13 cellular contexts compared by ENCODE assay signal in genomic region chr22:35043251-35043931, GRCh38. TPM values are rescaled to one million over a fixed set of nuclear protein-coding genes. Genes with fewer than 3 reads are reported as not detected.
A peak's percentile ranks its signal among the peaks of the same experiment; 100 is the strongest.
DNase-seq lines count a peak whose midpoint lies in the region; ATAC-seq and TF ChIP-seq lines count a peak whose summit lies in the region.
"Had no signal": no experiment of that assay in that cellular context is flagged by ENCODE, and none has a peak within 500 bp of the region (broad histone marks: within the 10 kb centered on the region; RNA-seq: fewer than 3 reads in every experiment).

No MANE protein-coding gene starts in this region.

- H3K9me3 ChIP-seq in PC-3 (ENCODE audit: low read length), result no peaks in the 10 kb centered on the region

- no peaks in the 10 kb centered on the region for H3F3A ChIP-seq in PC-3 (ENCODE audit: low read length, unreplicated experiment)

- no peak overlapping the region for H3K4me3 Mint-ChIP-seq in glutamatergic neuron (ENCODE audit: unreplicated experiment)
- no peak overlapping the region for H3K4me3 Mint-ChIP-seq in activated T-cell treated with anti-CD3 and anti-CD28 coated beads, Interleukin-2, amount 50 U/mL, for 4 hours
- H3K4me3 Mint-ChIP-seq: naive thymus-derived CD4-positive, alpha-beta T cell; stimulated activated naive B cell treated with anti-CD40 and anti-IgM and Interleukin-4, amounts not matched to agents 10 μg/mL and 1 μg/mL and 100 μg/mL, for 72 hours had no signal

- BruUV-seq in PC-3 (replicated peaks; lab: Mats Ljungman, UMichigan), result no TSS peak

- no peak overlapping the region for H3K27ac ChIP-seq in PC-3 (ENCODE audit: low read length)

- no peaks in the 10 kb centered on the region for H3K27me3 Mint-ChIP-seq in glutamatergic neuron (ENCODE audit: unreplicated experiment)
- peaks cover 14% of the 10 kb centered on the region for H3K27me3 Mint-ChIP-seq in activated T-cell treated with anti-CD3 and anti-CD28 coated beads, Interleukin-2, amount 50 U/mL, for 4 hours (ENCODE audit: low read depth)

- H3K4me2 ChIP-seq in PC-3 (ENCODE audit: low read length), result no peak overlapping the region

- H3K79me2 ChIP-seq in PC-3 (ENCODE audit: low read length), result no peaks in the 10 kb centered on the region

- H3K9ac ChIP-seq in PC-3 (ENCODE audit: low read length), result no peak overlapping the region

- H3K27me3 ChIP-seq in GM06990 (replicated peaks; ENCODE audit: control insufficient read depth, insufficient read depth, low read length) (no peaks in the 10 kb centered on the region), PC-3 (ENCODE audit: low read length) (peaks cover 13% of the 10 kb centered on the region)

- no peaks in the 10 kb centered on the region for H3K4me1 ChIP-seq in PC-3 (ENCODE audit: insufficient read depth, low read length)

- H3K9me3 Mint-ChIP-seq in glutamatergic neuron (ENCODE audit: unreplicated experiment), result peaks cover 2% of the 10 kb centered on the region
- H3K9me3 Mint-ChIP-seq in activated T-cell treated with anti-CD3 and anti-CD28 coated beads, Interleukin-2, amount 50 U/mL, for 4 hours, result no peaks in the 10 kb centered on the region
- H3K9me3 Mint-ChIP-seq: stimulated activated naive B cell treated with anti-CD40 and anti-IgM and Interleukin-4, amounts not matched to agents 10 μg/mL and 1 μg/mL and 100 μg/mL, for 72 hours had no signal

- H3K36me3 ChIP-seq in GM06990 (ENCODE audit: control insufficient read depth, insufficient read depth, low read length) (no peaks in the 10 kb centered on the region), PC-3 (ENCODE audit: low read depth, low read length) (no peaks in the 10 kb centered on the region)

- no peaks in the 10 kb centered on the region for H4K20me1 ChIP-seq in PC-3 (ENCODE audit: low read length)

- H3K4me3 ChIP-seq in GM06990 (replicated peaks; ENCODE audit: low read depth, low read length), result no peak overlapping the region
- H3K4me3 ChIP-seq in PC-3 (ENCODE audit: low read length), result no peak overlapping the region

- CTCF ChIA-PET in PC-3 (lab: Charles Lee), result no interaction called here

- DNase-seq in GM06990 (ENCODE audit: extremely low read depth, insufficient read length), result no peak
- DNase-seq in GM20000 (ENCODE audit: low spot score), result peak; percentile 60
- DNase-seq in PC-3, result peak; percentile 18
- DNase-seq in glutamatergic neuron, result peak; percentile 33
- no peak for DNase-seq in 8988T
- no peak for DNase-seq in activated T-cell treated with anti-CD3 and anti-CD28 coated beads, Interleukin-2, amount 50 U/mL, for 4 hours
- DNase-seq in cerebellum (ENCODE audit: low spot score), result no peak
- DNase-seq: aorta; DMS79; naive thymus-derived CD4-positive, alpha-beta T cell; NCI-H2081; stimulated activated naive B cell treated with anti-CD40 and anti-IgM and Interleukin-4, amounts not matched to agents 10 μg/mL and 1 μg/mL and 100 μg/mL, for 72 hours had no signal

- H3K4me1 Mint-ChIP-seq in glutamatergic neuron (ENCODE audit: low read depth, unreplicated experiment), result no peaks in the 10 kb centered on the region
- H3K4me1 Mint-ChIP-seq in activated T-cell treated with anti-CD3 and anti-CD28 coated beads, Interleukin-2, amount 50 U/mL, for 4 hours (ENCODE audit: low read depth), result no peaks in the 10 kb centered on the region
- H3K4me1 Mint-ChIP-seq: naive thymus-derived CD4-positive, alpha-beta T cell; stimulated activated naive B cell treated with anti-CD40 and anti-IgM and Interleukin-4, amounts not matched to agents 10 μg/mL and 1 μg/mL and 100 μg/mL, for 72 hours had no signal

- H3K9me2 ChIP-seq in PC-3 (replicated peaks; ENCODE audit: low read length), result no peaks in the 10 kb centered on the region

- no peak overlapping the region for H2AFZ ChIP-seq in PC-3 (ENCODE audit: low read length)

- POLR2A ChIA-PET in PC-3 (lab: Charles Lee; ENCODE audit: unreplicated experiment), result no interaction called here

- no peaks in the 10 kb centered on the region for H3K36me3 Mint-ChIP-seq in glutamatergic neuron (ENCODE audit: unreplicated experiment)
- no peaks in the 10 kb centered on the region for H3K36me3 Mint-ChIP-seq in activated T-cell treated with anti-CD3 and anti-CD28 coated beads, Interleukin-2, amount 50 U/mL, for 4 hours (ENCODE audit: insufficient read depth)
- H3K36me3 Mint-ChIP-seq: naive thymus-derived CD4-positive, alpha-beta T cell; stimulated activated naive B cell treated with anti-CD40 and anti-IgM and Interleukin-4, amounts not matched to agents 10 μg/mL and 1 μg/mL and 100 μg/mL, for 72 hours had no signal

- no peak for ATAC-seq in PC-3
- ATAC-seq in activated T-cell treated with anti-CD3 and anti-CD28 coated beads, Interleukin-2, amount 50 U/mL, for 4 hours, result no peak
- ATAC-seq in activated CD4-positive, CD25-positive, alpha-beta regulatory T cell treated with anti-CD3 and anti-CD28 coated beads, Interleukin-2, amount 50 U/mL, for 24 hours, result no peak
- ATAC-seq: naive thymus-derived CD4-positive, alpha-beta T cell; stimulated activated naive B cell treated with anti-CD40 and anti-IgM and Interleukin-4, amounts not matched to agents 10 μg/mL and 1 μg/mL and 100 μg/mL, for 72 hours had no signal

- intact Hi-C loops in PC-3 (cut with micrococcal nuclease), result no loop called here

- peak; percentile 66 for TF ChIP-seq CTCF in GM06990 (IDR thresholded peaks at IDR 0.05; ENCODE audit: insufficient read depth, low read length, poor library complexity, severe bottlenecking)
- TF ChIP-seq CTCF in GM20000 (IDR thresholded peaks at IDR 0.05; ENCODE audit: extremely low read depth, missing control alignments), result peak; percentile 62
- TF ChIP-seq CTCF in PC-3 (conservative IDR thresholded peaks at IDR 0.05; ENCODE audit: low read depth, low read length), result peak; percentile 44
- TF ChIP-seq CTCF in glutamatergic neuron (IDR thresholded peaks at IDR 0.05; ENCODE audit: partially characterized antibody, unreplicated experiment), result peak; percentile 34

- H3K27ac Mint-ChIP-seq in glutamatergic neuron (ENCODE audit: unreplicated experiment), result no peak overlapping the region
- H3K27ac Mint-ChIP-seq: naive thymus-derived CD4-positive, alpha-beta T cell; stimulated activated naive B cell treated with anti-CD40 and anti-IgM and Interleukin-4, amounts not matched to agents 10 μg/mL and 1 μg/mL and 100 μg/mL, for 72 hours had no signal

RNA-seq across cellular contexts. Expression of gene ISX, which starts 22.6 kb away (rescaled TPM):
- total RNA-seq in PC-3 (2014; rRNA removed) (not detected in 2 replicates), glutamatergic neuron (ENCODE audit: unreplicated experiment) (not detected), cerebellum (not detected)
- total RNA-seq in activated T-cell treated with anti-CD3 and anti-CD28 coated beads, Interleukin-2, amount 50 U/mL, for 4 hours, result not detected
- total RNA-seq: aorta; naive thymus-derived CD4-positive, alpha-beta T cell had no signal

Comparison
In these comparisons a context has a peak if more than half of its experiments do, and no peak if none do; other contexts are left out.
1. DNase-seq: peak in GM20000 (single experiment), PC-3 (single experiment) and glutamatergic neuron (single experiment); none in GM06990 (single experiment), 8988T (single experiment), activated T-cell treated with anti-CD3 and anti-CD28 coated beads, Interleukin-2, amount 50 U/mL, for 4 hours (single experiment) and cerebellum (single experiment).
2. Peak in every context shown above with its lines, with median percentiles within 50 percentile points of each other: CTCF ChIP-seq.